Comparison of ENCODE assay signal across 2 cellular contexts in the genomic region with DNA sequence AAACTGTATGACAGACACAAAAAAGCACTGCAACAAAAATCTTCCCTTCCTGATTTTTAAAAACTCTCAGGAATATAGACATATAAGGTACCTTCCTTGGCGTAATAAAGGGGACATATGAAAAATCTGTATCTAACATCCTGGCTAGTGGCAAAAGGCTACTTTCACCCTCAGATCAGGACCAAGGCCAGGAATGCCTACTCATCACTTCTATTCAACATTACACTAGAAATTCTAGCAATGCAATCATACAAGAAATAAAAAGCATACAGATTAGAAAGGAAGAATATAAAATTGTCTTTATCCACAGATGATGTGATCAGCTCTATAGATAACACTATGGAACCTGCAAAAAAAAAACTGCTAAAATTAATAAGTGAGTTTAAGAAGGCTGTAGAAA.
TF ChIP-seq lines count a peak whose summit lies in the region.

No MANE protein-coding gene starts in this region.

TF ChIP-seq in HepG2, 621 proteins besides CTCF, POLR2A, EP300 and RAD21 (continued from another document):
- TF ChIP-seq MAFF (IDR thresholded peaks at IDR 0.05; ENCODE audit: low read depth, low read length) (peak; percentile 70), ZNF335 (CRISPR knock-in tag; IDR thresholded peaks at IDR 0.05) (no peak), FLYWCH1 (CRISPR knock-in tag; IDR thresholded peaks at IDR 0.05) (no peak), SMAD1 (CRISPR knock-in tag; IDR thresholded peaks at IDR 0.05; ENCODE audit: borderline replicate concordance, low read depth) (no peak), MAZ (IDR thresholded peaks at IDR 0.05; ENCODE audit: borderline replicate concordance, low read depth, low read length) (no peak), MAZ (CRISPR knock-in tag; IDR thresholded peaks at IDR 0.05; ENCODE audit: low read depth) (no peak)

TF ChIP-seq in K562, 482 proteins besides CTCF, POLR2A, EP300 and RAD21 (continued from another document):
- TF ChIP-seq, protein P1, sequence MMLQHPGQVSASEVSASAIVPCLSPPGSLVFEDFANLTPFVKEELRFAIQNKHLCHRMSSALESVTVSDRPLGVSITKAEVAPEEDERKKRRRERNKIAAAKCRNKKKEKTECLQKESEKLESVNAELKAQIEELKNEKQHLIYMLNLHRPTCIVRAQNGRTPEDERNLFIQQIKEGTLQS (IDR thresholded peaks at IDR 0.05), result no peak
- TF ChIP-seq, protein P1 (CRISPR knock-in tag; conservative IDR thresholded peaks at IDR 0.05), result no peak
